ENCODE assay signal across 1 cellular context in the genomic region with DNA sequence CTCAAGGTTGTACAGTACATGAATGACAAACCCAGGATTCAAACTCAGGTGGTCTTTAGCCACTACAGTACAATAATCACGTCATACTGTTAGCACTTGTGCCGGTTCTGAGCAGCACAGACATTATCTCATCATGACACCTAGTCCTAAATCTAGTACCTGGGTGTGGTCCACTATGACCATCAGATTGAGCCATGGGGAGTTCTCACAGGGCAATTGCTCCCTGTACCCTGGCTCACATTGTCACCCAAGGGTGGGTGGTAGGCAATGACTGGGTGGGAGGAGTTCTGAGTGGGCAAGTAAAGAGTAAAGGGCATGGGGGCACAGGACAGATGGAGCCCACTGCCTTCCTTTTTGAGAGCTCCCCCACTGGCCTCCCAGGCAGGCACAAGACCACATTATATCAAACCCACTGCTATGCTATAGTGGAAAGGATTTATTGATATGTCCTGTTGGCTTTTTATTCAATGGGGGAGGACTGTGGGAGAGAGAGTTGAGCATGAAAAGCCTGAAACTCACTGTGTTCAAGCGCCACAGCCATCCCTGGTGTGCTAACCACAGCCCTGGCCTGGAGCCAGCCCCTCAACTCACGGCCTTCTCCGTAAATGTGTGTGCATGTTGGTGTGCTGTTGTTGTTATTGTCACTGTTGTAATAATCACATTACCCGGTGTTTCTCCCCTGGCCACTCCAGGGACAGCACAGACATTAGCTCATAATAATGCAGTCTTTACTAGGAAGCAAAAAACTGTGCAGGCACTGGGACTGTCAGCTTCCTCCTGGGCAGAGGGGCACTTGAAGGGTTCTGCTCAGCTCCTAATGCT.
TF ChIP-seq lines count a peak whose summit lies in the region.

No MANE protein-coding gene starts in this region.

TF ChIP-seq in HEK293, 187 proteins besides CTCF, POLR2A, EP300 and RAD21 (continued from another document):
- TF ChIP-seq PRDM2 (tag by site-specific recombination; IDR thresholded peaks at IDR 0.05; ENCODE audit: borderline replicate concordance) (no peak), ZIC2 (tag by site-specific recombination; IDR thresholded peaks at IDR 0.05) (peak; percentile 73)
